28 cellular contexts compared by ENCODE assay signal in genomic region chr7:32395168-32395567, GRCh38.
"Had no signal": no experiment of that assay in that cellular context is flagged by ENCODE, and none has a peak within 500 bp of the region (broad histone marks: within the 10 kb centered on the region; RNA-seq: fewer than 3 reads in every experiment).

No MANE protein-coding gene starts in this region.

- H3K27ac Mint-ChIP-seq: dendritic cell treated with granulocyte-macrophage colony-stimulating factor and Interleukin-4, amounts not matched to agents 40 ng/mL and 50 ng/mL, for 4 days; effector memory CD8-positive, alpha-beta T cell; endodermal cell had no signal

- H3K27ac ChIP-seq: colonic mucosa, coronary artery, dorsolateral prefrontal cortex, epithelial cell of prostate, esophagus squamous epithelium, foreskin keratinocyte, gastrocnemius medialis, gastroesophageal sphincter, heart left ventricle, heart right ventricle had no signal

- H3K9me3 Mint-ChIP-seq: dendritic cell treated with granulocyte-macrophage colony-stimulating factor and Interleukin-4, amounts not matched to agents 40 ng/mL and 50 ng/mL, for 4 days; effector memory CD8-positive, alpha-beta T cell; endodermal cell had no signal

- H3K4me1 ChIP-seq: colonic mucosa, esophagus squamous epithelium, foreskin keratinocyte, gastrocnemius medialis, gastroesophageal sphincter, heart left ventricle, heart right ventricle had no signal

- H3K9me3 ChIP-seq: colonic mucosa, esophagus squamous epithelium, gastrocnemius medialis, gastroesophageal sphincter, heart left ventricle had no signal

- DNase-seq: colonic mucosa; cortex of kidney; dermis blood vessel endothelial cell; dorsolateral prefrontal cortex; effector CD4-positive, alpha-beta T cell; effector CD8-positive, alpha-beta T cell; effector memory CD4-positive, alpha-beta T cell; effector memory CD8-positive, alpha-beta T cell; endodermal cell; erythroblast; esophagus squamous epithelium; foreskin fibroblast; foreskin keratinocyte; foreskin melanocyte; gastrocnemius medialis; glutamatergic neuron; head of caudate nucleus; heart left ventricle; heart right ventricle had no signal

- FAIRE-seq: colon, endometrium, endothelial cell of umbilical vein, frontal cortex had no signal

- H3K4me3 ChIP-seq: colonic mucosa, coronary artery, dorsolateral prefrontal cortex, esophagus squamous epithelium, gastrocnemius medialis, gastroesophageal sphincter, heart left ventricle, heart right ventricle had no signal

- H3K27me3 ChIP-seq: colonic mucosa, esophagus squamous epithelium, foreskin keratinocyte, gastrocnemius medialis, gastroesophageal sphincter, heart left ventricle had no signal

- H3K36me3 ChIP-seq: colonic mucosa, esophagus squamous epithelium, gastrocnemius medialis, gastroesophageal sphincter, heart left ventricle, heart right ventricle had no signal

- ATAC-seq: effector memory CD8-positive, alpha-beta T cell; esophagus mucosa; foreskin keratinocyte; gastrocnemius medialis; gastroesophageal sphincter; heart left ventricle; heart right ventricle had no signal

- H3K4me1 Mint-ChIP-seq: endodermal cell had no signal

- H3K27me3 Mint-ChIP-seq: dendritic cell treated with granulocyte-macrophage colony-stimulating factor and Interleukin-4, amounts not matched to agents 40 ng/mL and 50 ng/mL, for 4 days had no signal

- H3K4me3 Mint-ChIP-seq: dendritic cell treated with granulocyte-macrophage colony-stimulating factor and Interleukin-4, amounts not matched to agents 40 ng/mL and 50 ng/mL, for 4 days; effector memory CD8-positive, alpha-beta T cell; endodermal cell had no signal
